In genomic region chr19:7441468-7442146, GRCh38 we compare ENCODE assay signal across 17 cellular contexts. TPM values are rescaled to one million over a fixed set of nuclear protein-coding genes. Genes with fewer than 3 reads are reported as not detected.
A peak's percentile ranks its signal among the peaks of the same experiment; 100 is the strongest.
DNase-seq lines count a peak whose midpoint lies in the region; ATAC-seq and TF ChIP-seq lines count a peak whose summit lies in the region.
"Had no signal": no experiment of that assay in that cellular context is flagged by ENCODE, and none has a peak within 500 bp of the region (broad histone marks: within the 10 kb centered on the region; RNA-seq: fewer than 3 reads in every experiment).

No MANE protein-coding gene starts in this region.

- no peaks in the 10 kb centered on the region for H3K9me3 Mint-ChIP-seq in stimulated activated naive CD8-positive, alpha-beta T cell treated with anti-CD3 and anti-CD28 coated beads, Interleukin-15, Interleukin-2, amounts not matched to agents 100 ng/mL and 50 ng/mL, for 24 hours
- no peaks in the 10 kb centered on the region for H3K9me3 Mint-ChIP-seq in stimulated activated naive CD8-positive, alpha-beta T cell treated with anti-CD3 and anti-CD28 coated beads, Interleukin-15, amount 100 ng/mL, for 72 hours
- H3K9me3 Mint-ChIP-seq in endothelial cell (ENCODE audit: unreplicated experiment), result no peaks in the 10 kb centered on the region
- H3K9me3 Mint-ChIP-seq: CD4-positive, alpha-beta T cell had no signal

- H3K79me1 ChIP-seq in neuronal stem cell (ENCODE audit: low read depth, low read length) (peaks cover 2% of the 10 kb centered on the region), mesendoderm (ENCODE audit: low read length) (no peaks in the 10 kb centered on the region)

- WGBS in neuronal stem cell (ENCODE audit: extremely low coverage in 2 of 2, insufficient read length in 2 of 2, insufficient replicate concordance in 1 of 2), 2 donors, result no CpG with 5 or more reads among the region's 21 CpGs
- WGBS in mesendoderm (ENCODE audit: extremely low coverage, insufficient coverage, low lambda C conversion rate), result no CpG with 5 or more reads among the region's 21 CpGs

- no peak overlapping the region for H4K8ac ChIP-seq in neuronal stem cell (ENCODE audit: low read depth, low read length)
- no peak overlapping the region for H4K8ac ChIP-seq in mesendoderm (ENCODE audit: low read depth, low read length)

- H3K36me3 ChIP-seq in neuronal stem cell (replicated peaks in 1 of 2; ENCODE audit: control insufficient read depth in 2 of 2, insufficient read depth in 2 of 2, low read length in 2 of 2) (peaks cover 20 to 68% of the 10 kb centered on the region in 2 donors), mesendoderm (ENCODE audit: control insufficient read depth, insufficient read depth, low read length) (no peaks in the 10 kb centered on the region)

- DNase-seq in stimulated activated naive CD8-positive, alpha-beta T cell treated with anti-CD3 and anti-CD28 coated beads, Interleukin-15, amount 100 ng/mL, for 72 hours, result no peak
- DNase-seq in endothelial cell (ENCODE audit: low spot score) (no peak), neuronal stem cell (ENCODE audit: low spot score) (no peak), NOMO-1 (lab: John Stamatoyannopoulos, UW; ENCODE audit: unreplicated experiment in 2 of 2) (no peak), mesendoderm (no peak), NCI-H1092 (lab: John Stamatoyannopoulos, UW) (no peak)
- DNase-seq in activated CD8-positive, alpha-beta memory T cell treated with anti-CD3 and anti-CD28 coated beads, Interleukin-2, amount 50 U/mL, for 48 hours, result no peak
- DNase-seq: CD4-positive, alpha-beta T cell; EL; H7; KG1; NCI-H2029 treated with DMSO at 0.1 percent for 48 hours; NCI-H510A had no signal

- H3K27me3 ChIP-seq in neuronal stem cell (ENCODE audit: control insufficient read depth in 3 of 3, insufficient read depth in 3 of 3, low read depth in 1 of 3, low read length in 3 of 3) (no peaks in the 10 kb centered on the region), mesendoderm (ENCODE audit: insufficient read depth, low read length, poor library complexity) (no peaks in the 10 kb centered on the region)

- H3K18ac ChIP-seq in neuronal stem cell (ENCODE audit: low read length) (no peak overlapping the region), mesendoderm (ENCODE audit: low read length) (no peak overlapping the region)

- H3K4me1 Mint-ChIP-seq in stimulated activated naive CD8-positive, alpha-beta T cell treated with anti-CD3 and anti-CD28 coated beads, Interleukin-15, Interleukin-2, amounts not matched to agents 100 ng/mL and 50 ng/mL, for 24 hours (ENCODE audit: low read depth), result peaks cover 4% of the 10 kb centered on the region
- no peaks in the 10 kb centered on the region for H3K4me1 Mint-ChIP-seq in stimulated activated naive CD8-positive, alpha-beta T cell treated with anti-CD3 and anti-CD28 coated beads, Interleukin-15, amount 100 ng/mL, for 72 hours
- no peaks in the 10 kb centered on the region for H3K4me1 Mint-ChIP-seq in endothelial cell (ENCODE audit: unreplicated experiment)

- H3K4ac ChIP-seq in neuronal stem cell (ENCODE audit: low read length) (no peak overlapping the region), mesendoderm (ENCODE audit: low read depth, low read length) (no peak overlapping the region)

- H4K5ac ChIP-seq in mesendoderm (ENCODE audit: low read length), result no peak overlapping the region

- H3K9ac ChIP-seq in neuronal stem cell (ENCODE audit: low read depth, low read length, poor library complexity) (peak overlapping the region; percentile 44), mesendoderm (ENCODE audit: low read length) (no peak overlapping the region)

- H3K14ac ChIP-seq in neuronal stem cell (ENCODE audit: low read length), result no peak overlapping the region

- H3K23ac ChIP-seq in neuronal stem cell (ENCODE audit: low read depth, low read length, poor library complexity), result no peak overlapping the region
- H3K23ac ChIP-seq in mesendoderm (ENCODE audit: low read length), result no peak overlapping the region

- H2BK5ac ChIP-seq in neuronal stem cell (ENCODE audit: low read length) (no peak overlapping the region), mesendoderm (ENCODE audit: low read length) (no peak overlapping the region)

- H4K91ac ChIP-seq in neuronal stem cell (ENCODE audit: low read depth, low read length, poor library complexity), result no peak overlapping the region

- H3K4me2 ChIP-seq in neuronal stem cell (ENCODE audit: insufficient read depth, low read length, poor library complexity, severe bottlenecking) (no peak overlapping the region), mesendoderm (ENCODE audit: low read length) (no peak overlapping the region)
- H3K4me2 ChIP-seq: A549 had no signal

- H3K56ac ChIP-seq in mesendoderm (ENCODE audit: low read length), result no peak overlapping the region

- H3K27ac Mint-ChIP-seq in stimulated activated naive CD8-positive, alpha-beta T cell treated with anti-CD3 and anti-CD28 coated beads, Interleukin-15, Interleukin-2, amounts not matched to agents 100 ng/mL and 50 ng/mL, for 24 hours, result peak overlapping the region; percentile 71
- peak overlapping the region in 1 of 2 donors; percentile 79 for H3K27ac Mint-ChIP-seq in stimulated activated naive CD8-positive, alpha-beta T cell treated with anti-CD3 and anti-CD28 coated beads, Interleukin-15, amount 100 ng/mL, for 72 hours
- no peak overlapping the region for H3K27ac Mint-ChIP-seq in endothelial cell (ENCODE audit: unreplicated experiment)
- H3K27ac Mint-ChIP-seq: CD4-positive, alpha-beta T cell had no signal

- H3K36me3 Mint-ChIP-seq in stimulated activated naive CD8-positive, alpha-beta T cell treated with anti-CD3 and anti-CD28 coated beads, Interleukin-15, Interleukin-2, amounts not matched to agents 100 ng/mL and 50 ng/mL, for 24 hours (ENCODE audit: low read depth), result peaks cover 21% of the 10 kb centered on the region
- H3K36me3 Mint-ChIP-seq in endothelial cell (ENCODE audit: low read depth, unreplicated experiment), result peaks cover 20% of the 10 kb centered on the region

- no peak overlapping the region for H2BK120ac ChIP-seq in neuronal stem cell (ENCODE audit: low read depth, low read length)
- H2BK120ac ChIP-seq in mesendoderm (ENCODE audit: low read depth, low read length), result no peak overlapping the region

- H3K27ac ChIP-seq in neuronal stem cell (replicated peaks; ENCODE audit: low read length) (no peak overlapping the region), mesendoderm (ENCODE audit: low read depth, low read length) (no peak overlapping the region)
- H3K27ac ChIP-seq: A549 had no signal

- no peaks in the 10 kb centered on the region for H3K79me2 ChIP-seq in mesendoderm (ENCODE audit: control insufficient read depth, insufficient read depth, low read length)

- H2AFZ ChIP-seq in neuronal stem cell (ENCODE audit: low read length), result no peak overlapping the region

- H3K9me3 ChIP-seq in neuronal stem cell (replicated peaks in 1 of 2; ENCODE audit: control insufficient read depth in 2 of 2, insufficient read depth in 1 of 2, low read depth in 1 of 2, low read length in 2 of 2), result no peaks in the 10 kb centered on the region
- H3K9me3 ChIP-seq: A549 had no signal

- H3K4me1 ChIP-seq in neuronal stem cell (ENCODE audit: control insufficient read depth in 2 of 2, insufficient read depth in 1 of 2, low read depth in 1 of 2, low read length in 2 of 2) (no peaks in the 10 kb centered on the region), mesendoderm (ENCODE audit: control insufficient read depth, low read depth, low read length) (no peaks in the 10 kb centered on the region)
- H3K4me1 ChIP-seq: A549 had no signal

- H3K27me3 Mint-ChIP-seq in stimulated activated naive CD8-positive, alpha-beta T cell treated with anti-CD3 and anti-CD28 coated beads, Interleukin-15, Interleukin-2, amounts not matched to agents 100 ng/mL and 50 ng/mL, for 24 hours, result no peaks in the 10 kb centered on the region
- no peaks in the 10 kb centered on the region for H3K27me3 Mint-ChIP-seq in stimulated activated naive CD8-positive, alpha-beta T cell treated with anti-CD3 and anti-CD28 coated beads, Interleukin-15, amount 100 ng/mL, for 72 hours
- H3K27me3 Mint-ChIP-seq in endothelial cell (ENCODE audit: unreplicated experiment), result no peaks in the 10 kb centered on the region
- H3K27me3 Mint-ChIP-seq: CD4-positive, alpha-beta T cell had no signal

- no peak for TF ChIP-seq CTCF in endothelial cell (IDR thresholded peaks at IDR 0.05; ENCODE audit: unreplicated experiment)

- H3K4me3 ChIP-seq in neuronal stem cell (ENCODE audit: low read length in 2 of 2) (no peak overlapping the region), mesendoderm (ENCODE audit: low read length) (no peak overlapping the region)
- H3K4me3 ChIP-seq: A549 had no signal

- H3K4me3 Mint-ChIP-seq in stimulated activated naive CD8-positive, alpha-beta T cell treated with anti-CD3 and anti-CD28 coated beads, Interleukin-15, Interleukin-2, amounts not matched to agents 100 ng/mL and 50 ng/mL, for 24 hours, result no peak overlapping the region
- H3K4me3 Mint-ChIP-seq in stimulated activated naive CD8-positive, alpha-beta T cell treated with anti-CD3 and anti-CD28 coated beads, Interleukin-15, amount 100 ng/mL, for 72 hours, result no peak overlapping the region
- H3K4me3 Mint-ChIP-seq in endothelial cell (ENCODE audit: unreplicated experiment), result peak overlapping the region; percentile 62
- H3K4me3 Mint-ChIP-seq: CD4-positive, alpha-beta T cell had no signal

- no peak for ATAC-seq in stimulated activated naive CD8-positive, alpha-beta T cell treated with anti-CD3 and anti-CD28 coated beads, Interleukin-15, amount 100 ng/mL, for 72 hours
- ATAC-seq: A549, HepG2, Panc1 had no signal

- H2BK15ac ChIP-seq in neuronal stem cell (ENCODE audit: low read length) (no peak overlapping the region), mesendoderm (replicated peaks; ENCODE audit: low read depth) (no peak overlapping the region)

- H2AK5ac ChIP-seq in neuronal stem cell (ENCODE audit: low read depth, low read length), result no peak overlapping the region
- H2AK5ac ChIP-seq in mesendoderm (ENCODE audit: low read length), result no peak overlapping the region

- H2BK12ac ChIP-seq in neuronal stem cell (ENCODE audit: low read length), result no peak overlapping the region

RNA-seq across cellular contexts. Expression of gene PEX11G, which starts 47.2 kb away (rescaled TPM):
- total RNA-seq in endothelial cell (ENCODE audit: unreplicated experiment), result 3.8 TPM
- 1.4 TPM for polyA plus RNA-seq in neuronal stem cell (2013, experiment 1 of 2)
- polyA plus RNA-seq in neuronal stem cell (2013, experiment 2 of 2), result 1.4 TPM
- 0.74 TPM for polyA plus RNA-seq in mesendoderm (2013, experiment 1 of 2)
- polyA plus RNA-seq in mesendoderm (2013, experiment 2 of 2), result 0.67 TPM
- total RNA-seq: CD4-positive, alpha-beta T cell; HepG2 had no signal
- polyA plus RNA-seq: HepG2 had no signal
